7 cellular contexts compared by ENCODE assay signal in genomic region chr2:72367530-72368225, GRCh38.
DNase-seq lines count a peak whose midpoint lies in the region; ATAC-seq and TF ChIP-seq lines count a peak whose summit lies in the region.

No MANE protein-coding gene starts in this region.

- ATAC-seq in left ventricle myocardium superior (peak; percentile 94), thoracic aorta (ENCODE audit: insufficient number of reproducible peaks, low FRiP score, low read depth) (peak; percentile 100), HG03342 (IDR thresholded peaks at IDR 0.05; ENCODE audit: unreplicated experiment) (no peak)

- CTCF ChIA-PET in OCI-LY7 (lab: Charles Lee; ENCODE audit: unreplicated experiment): no interaction called here

- POLR2A ChIA-PET in OCI-LY7 (lab: Charles Lee): no interaction called here

- H4K20me1 ChIP-seq in OCI-LY7 (ENCODE audit: insufficient read depth, low read length): no peaks in the 10 kb centered on the region

- H3K79me2 ChIP-seq in OCI-LY7 (ENCODE audit: insufficient read depth, low read depth, low read length): no peaks in the 10 kb centered on the region

- H3K4me2 ChIP-seq in OCI-LY7 (ENCODE audit: low read length): no peak overlapping the region

- H3K4me3 ChIP-seq in thoracic aorta (no peak overlapping the region), OCI-LY7 (ENCODE audit: low read depth, low read length, poor library complexity, severe bottlenecking) (no peak overlapping the region)

- no peaks in the 10 kb centered on the region for H3K36me3 ChIP-seq in thoracic aorta
- no peaks in the 10 kb centered on the region for H3K36me3 ChIP-seq in OCI-LY7 (ENCODE audit: insufficient read depth, low read length)

- no peak overlapping the region for H2AFZ ChIP-seq in OCI-LY7 (ENCODE audit: low read length)

- BruUV-seq in OCI-LY7 (replicated peaks; lab: Mats Ljungman, UMichigan): no TSS peak

- TF ChIP-seq CTCF in thoracic aorta (IDR thresholded peaks at IDR 0.05) (peak; percentile 17), OCI-LY7 (conservative IDR thresholded peaks at IDR 0.05; ENCODE audit: low read length) (no peak)

- H3K27me3 ChIP-seq in thoracic aorta (replicated peaks; ENCODE audit: insufficient read depth): no peaks in the 10 kb centered on the region

- H3K4me1 ChIP-seq in thoracic aorta (ENCODE audit: control insufficient read depth in 1 of 2, low read depth in 2 of 2) (no peaks in the 10 kb centered on the region), OCI-LY7 (ENCODE audit: insufficient read depth, low read length, poor library complexity, severe bottlenecking) (no peaks in the 10 kb centered on the region)

- H3K9me2 ChIP-seq in OCI-LY7 (ENCODE audit: insufficient read depth, low read length): no peaks in the 10 kb centered on the region

- DNase-seq in HK-2 (ENCODE audit: unreplicated experiment) (peak; percentile 70), anterior cingulate cortex (lab: John Stamatoyannopoulos, UW) (peak in 31 of 58 donors; percentile 1 to 50 (median 12)), left ventricle myocardium superior (peak; percentile 51), thoracic aorta (ENCODE audit: low spot score) (peak; percentile 19), T-helper 2 cell (no peak), OCI-LY7 (ENCODE audit: low spot score) (no peak)

- intact Hi-C loops in left ventricle myocardium superior (cut with micrococcal nuclease) (no loop called here), OCI-LY7 (cut with micrococcal nuclease; ENCODE audit: unreplicated experiment) (no loop called here)

- H3K9me3 ChIP-seq in thoracic aorta (no peaks in the 10 kb centered on the region), OCI-LY7 (ENCODE audit: low read length) (no peaks in the 10 kb centered on the region)

- H3K27ac ChIP-seq in thoracic aorta (peak overlapping the region in 1 of 2 donors; percentile 32), OCI-LY7 (ENCODE audit: low read depth, low read length, poor library complexity, severe bottlenecking) (no peak overlapping the region)

Comparison
In these comparisons a context has a peak if more than half of its experiments do, and no peak if none do; other contexts are left out.
1. DNase-seq: peak in HK-2 (single experiment), anterior cingulate cortex (31 of 58), left ventricle myocardium superior (single experiment) and thoracic aorta (single experiment); none in T-helper 2 cell (0 of 5) and OCI-LY7 (single experiment).